17 cellular contexts compared by ENCODE assay signal in the genomic region with DNA sequence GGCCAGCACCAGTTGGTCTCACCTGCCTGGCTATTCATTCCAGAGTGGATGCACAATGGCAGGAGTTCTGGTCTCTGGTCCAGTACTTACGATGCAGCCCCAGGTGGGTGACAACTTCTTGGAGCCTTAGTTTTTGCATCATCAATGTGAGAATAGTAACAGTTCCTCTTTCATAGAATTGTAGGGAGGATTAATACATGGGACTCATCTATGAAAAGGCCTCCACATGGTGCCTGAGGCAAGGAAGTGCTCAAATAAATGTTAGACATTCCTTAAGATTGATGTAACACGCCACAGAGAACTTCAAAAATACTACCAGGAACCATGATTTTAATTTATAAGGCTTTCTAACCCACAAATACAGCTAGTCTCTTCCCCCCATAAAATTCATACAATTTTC.
DNase-seq lines count a peak whose midpoint lies in the region; ATAC-seq, FAIRE-seq and TF ChIP-seq lines count a peak whose summit lies in the region.
"Had no signal": no experiment of that assay in that cellular context is flagged by ENCODE, and none has a peak within 500 bp of the region (broad histone marks: within the 10 kb centered on the region; RNA-seq: fewer than 3 reads in every experiment).

No MANE protein-coding gene starts in this region.

- H2AFZ ChIP-seq in keratinocyte (ENCODE audit: control insufficient read depth, low read length) = no peak overlapping the region

- FAIRE-seq in bronchial epithelial cell (lab: Jason Lieb, UNC) = no peak
- FAIRE-seq in keratinocyte (lab: Jason Lieb, UNC) = no peak
- FAIRE-seq: GM18507, H1, K562 had no signal

- no peaks in the 10 kb centered on the region for H3K79me2 ChIP-seq in keratinocyte (ENCODE audit: control insufficient read depth, insufficient read depth, low read length)

- H3K27me3 ChIP-seq in bronchial epithelial cell (ENCODE audit: control insufficient read depth, insufficient read depth, low read length) = peaks cover 7% of the 10 kb centered on the region
- no peaks in the 10 kb centered on the region for H3K27me3 ChIP-seq in keratinocyte (ENCODE audit: control insufficient read depth, extremely low read depth, insufficient read depth, low read length)
- H3K27me3 ChIP-seq: Peyer's patch had no signal

- no peak for ATAC-seq in HG03039 (IDR thresholded peaks at IDR 0.05; ENCODE audit: unreplicated experiment)
- ATAC-seq: K562 had no signal

- no peaks in the 10 kb centered on the region for H3K9me3 ChIP-seq in keratinocyte (ENCODE audit: control insufficient read depth, low read depth, low read length)
- H3K9me3 ChIP-seq: Peyer's patch had no signal

- peaks cover 10% of the 10 kb centered on the region for H3K4me1 ChIP-seq in keratinocyte (ENCODE audit: control insufficient read depth, extremely low read depth, insufficient read depth, low read length)
- H3K4me1 ChIP-seq: Peyer's patch had no signal

- TF ChIP-seq CTCF in bronchial epithelial cell (IDR thresholded peaks at IDR 0.05; ENCODE audit: insufficient read depth, low read length, severe bottlenecking) = no peak
- no peak for TF ChIP-seq CTCF in keratinocyte (optimal IDR thresholded peaks at IDR 0.05 in 1 of 3, IDR thresholded peaks at IDR 0.05 in 1 of 3, conservative IDR thresholded peaks at IDR 0.05 in 1 of 3; ENCODE audit: extremely low read depth in 1 of 3, insufficient read depth in 2 of 3, low read length in 3 of 3)

- no peaks in the 10 kb centered on the region for H3K36me3 ChIP-seq in bronchial epithelial cell (ENCODE audit: control insufficient read depth, insufficient read depth, low read length)
- no peaks in the 10 kb centered on the region for H3K36me3 ChIP-seq in keratinocyte (ENCODE audit: control insufficient read depth in 2 of 2, extremely low read depth in 1 of 2, insufficient read depth in 2 of 2, low read length in 2 of 2)
- H3K36me3 ChIP-seq: Peyer's patch had no signal

- no peak overlapping the region for H3K27ac ChIP-seq in keratinocyte (ENCODE audit: control insufficient read depth, insufficient read depth, low read length)
- H3K27ac ChIP-seq: Peyer's patch had no signal

- peak; percentile 78 for DNase-seq in EH (ENCODE audit: low read depth)
- peak; percentile 5 for DNase-seq in NCI-H226
- DNase-seq in bronchial epithelial cell (ENCODE audit: low read depth) = peak; percentile 55
- peak; percentile 55 for DNase-seq in keratinocyte (ENCODE audit: low read depth, low spot score)
- no peak for DNase-seq in DMS53 (lab: John Stamatoyannopoulos, UW)
- DNase-seq in SKM-1 treated with dmso at 0.1 percent for 144 hours (lab: John Stamatoyannopoulos, UW; ENCODE audit: unreplicated experiment) = no peak
- DNase-seq in middle frontal gyrus (ENCODE audit: extremely low spot score, low spot score) = no peak
- DNase-seq: DMS153, NCI-H1436, NCI-H2029, NCI-H510A, Peyer's patch, SHP77 had no signal

- no peak overlapping the region for H3K9ac ChIP-seq in keratinocyte (ENCODE audit: control insufficient read depth, extremely low read depth, insufficient read depth, low read length)

- H3K4me2 ChIP-seq in keratinocyte (ENCODE audit: control insufficient read depth, extremely low read depth, insufficient read depth, low read depth, low read length) = no peak overlapping the region

- H3K4me3 ChIP-seq in bronchial epithelial cell (ENCODE audit: low read depth, low read length) (no peak overlapping the region), keratinocyte (ENCODE audit: control insufficient read depth in 2 of 3, extremely low read depth in 1 of 3, insufficient read depth in 2 of 3, low read depth in 1 of 3, low read length in 3 of 3) (no peak overlapping the region)
- H3K4me3 ChIP-seq: K562, Peyer's patch had no signal

- no peaks in the 10 kb centered on the region for H3K9me1 ChIP-seq in keratinocyte (ENCODE audit: control insufficient read depth, extremely low read depth, insufficient read depth, low read length)

- no peaks in the 10 kb centered on the region for H4K20me1 ChIP-seq in keratinocyte (ENCODE audit: control insufficient read depth, extremely low read depth, insufficient read depth, low read length)

- dilution Hi-C loops in keratinocyte (cut with MboI; ENCODE audit: extremely low pct_ligation_motif_present, low sequenced_read_pairs) = no loop called here

Comparison
In these comparisons a context has a peak if more than half of its experiments do, and no peak if none do; other contexts are left out.
1. DNase-seq: peak in EH (single experiment), NCI-H226 (single experiment), bronchial epithelial cell (single experiment) and keratinocyte (single experiment); none in DMS53 (single experiment), SKM-1 treated with dmso at 0.1 percent for 144 hours (single experiment) and middle frontal gyrus (single experiment).